In genomic region chr17:27986805-27987684, GRCh38 we compare ENCODE assay signal across 30 cellular contexts. TPM values are rescaled to one million over a fixed set of nuclear protein-coding genes. Genes with fewer than 3 reads are reported as not detected.
DNase-seq lines count a peak whose midpoint lies in the region; ATAC-seq, FAIRE-seq and TF ChIP-seq lines count a peak whose summit lies in the region.
"Had no signal": no experiment of that assay in that cellular context is flagged by ENCODE, and none has a peak within 500 bp of the region (broad histone marks: within the 10 kb centered on the region; RNA-seq: fewer than 3 reads in every experiment).

No MANE protein-coding gene starts in this region.

- BruUV-seq in endothelial cell of umbilical vein (replicated peaks; lab: Mats Ljungman, UMichigan), result no TSS peak

- H3K36me3 ChIP-seq in heart left ventricle (no peaks in the 10 kb centered on the region), endothelial cell of umbilical vein (ENCODE audit: control insufficient read depth in 2 of 2, extremely low read depth in 1 of 2, insufficient read depth in 2 of 2, low read length in 2 of 2) (no peaks in the 10 kb centered on the region), spleen (no peaks in the 10 kb centered on the region), stomach (no peaks in the 10 kb centered on the region)
- H3K36me3 ChIP-seq: adrenal gland, brain microvascular endothelial cell, suprapubic skin, upper lobe of left lung had no signal

- H3K79me2 ChIP-seq in endothelial cell of umbilical vein (ENCODE audit: control insufficient read depth, insufficient read depth, low read length), result no peaks in the 10 kb centered on the region

- dilution Hi-C loops in endothelial cell of umbilical vein (cut with MboI; ENCODE audit: extremely low pct_ligation_motif_present, low sequenced_read_pairs), result no loop called here

- no peaks in the 10 kb centered on the region for H4K20me1 ChIP-seq in endothelial cell of umbilical vein (replicated peaks; ENCODE audit: control insufficient read depth, extremely low read depth, insufficient read depth, low read length)

- H3K4me1 ChIP-seq in heart left ventricle (peaks cover 0 to 22% (median 11%) of the 10 kb centered on the region in 12 donors), endothelial cell of umbilical vein (ENCODE audit: control insufficient read depth, extremely low read depth, insufficient read depth, low read length) (peaks cover 52% of the 10 kb centered on the region), spleen (peaks cover 6 to 35% (median 12%) of the 10 kb centered on the region in 6 donors), stomach (peaks cover 0 to 10% (median 0%) of the 10 kb centered on the region in 4 donors)

- peak overlapping the region in 4 of 12 donors; percentile 7 to 79 (median 74) for H3K27ac ChIP-seq in heart left ventricle
- peak overlapping the region; percentile 49 for H3K27ac ChIP-seq in endothelial cell of umbilical vein (ENCODE audit: insufficient read depth, low read depth, low read length)
- H3K27ac ChIP-seq in spleen, result peak overlapping the region; percentile 8 to 86 (median 74)
- no peak overlapping the region for H3K27ac ChIP-seq in stomach
- H3K27ac ChIP-seq: 22Rv1, brain microvascular endothelial cell, C4-2B, SK-N-MC, suprapubic skin, upper lobe of left lung had no signal

- POLR2A ChIA-PET in endothelial cell of umbilical vein (lab: Charles Lee), result interaction anchor here (0.5 to 1.9 kb wide), 2 partner anchors 54 to 342 kb away, joined by 3 to 8 read pairs; no protein-coding TSS in a partner anchor

- ATAC-seq in heart left ventricle, result peak in 3 of 4 donors; percentile 54 to 70 (median 66)
- ATAC-seq in left ventricle myocardium superior, result no peak
- ATAC-seq: activated CD8-positive, alpha-beta T cell treated with anti-CD3 and anti-CD28 coated beads for 36 hours; activated T-helper 17 cell treated with anti-CD3 and anti-CD28 coated beads, Interleukin-2, amount 50 U/mL, for 72 hours; mucosa of descending colon had no signal

- intact Hi-C loops in heart left ventricle (cut with DNase I), result loop anchor here in 4 of 10 donors (5.0 to 10.0 kb wide), 4 partner anchors 48 to 58 kb away; partner anchors contain the start of gene NLK (in 2 of the 4)
- intact Hi-C loops in left ventricle myocardium superior (cut with micrococcal nuclease), result no loop called here
- intact Hi-C loops in endothelial cell of umbilical vein (cut with micrococcal nuclease), result loop anchor here (5.0 kb wide), 1 partner anchor 265 kb away; no protein-coding TSS in a partner anchor
- intact Hi-C loops in spleen (cut with DNase I; ENCODE audit: low total_unique reads), result no loop called here
- intact Hi-C loops in stomach (cut with DNase I; ENCODE audit: low total_unique reads), result no loop called here
- intact Hi-C loops in posterior cingulate gyrus (cut with DNase I), result no loop called here

- peak in 1 of 5 donors; percentile 44 for DNase-seq in heart left ventricle
- DNase-seq in left ventricle myocardium superior, result no peak
- DNase-seq in UCSD-AML1 (lab: John Stamatoyannopoulos, UW; ENCODE audit: unreplicated experiment), result peak; percentile 54
- peak; percentile 84 for DNase-seq in endothelial cell of umbilical vein (ENCODE audit: low read depth, low spot score)
- DNase-seq in spleen, result no peak
- DNase-seq in stomach, result no peak
- no peak for DNase-seq in NOMO-1 treated with dmso at 0.1 percent for 144 hours (lab: John Stamatoyannopoulos, UW; ENCODE audit: unreplicated experiment)
- DNase-seq in posterior cingulate gyrus, result no peak
- DNase-seq: activated CD8-positive, alpha-beta T cell treated with anti-CD3 and anti-CD28 coated beads for 36 hours; activated naive CD4-positive, alpha-beta T cell treated with anti-CD3 and anti-CD28 coated beads, Interleukin-2, amount 10 ng/mL, durations not matched to agents 7 days and 5 days; brain microvascular endothelial cell; Calu3; DMS79 treated with DMSO at 0.1 percent for 48 hours; foreskin fibroblast; GF-D8; head of caudate nucleus; kidney glomerular epithelial cell; mucosa of descending colon; NCI-H1092 treated with DMSO at 0.1 percent for 48 hours; NCI-H187; NCI-H2171; upper lobe of left lung had no signal

- peak; percentile 71 for FAIRE-seq in endothelial cell of umbilical vein (lab: Jason Lieb, UNC)
- FAIRE-seq: TTC549 had no signal

- CTCF ChIA-PET in endothelial cell of umbilical vein (lab: Charles Lee), result interaction anchor here (1.2 kb wide), 1 partner anchor 264 kb away, joined by 5 read pairs; no protein-coding TSS in a partner anchor

- TF ChIP-seq CTCF in heart left ventricle (IDR thresholded peaks at IDR 0.05) (no peak), endothelial cell of umbilical vein (IDR thresholded peaks at IDR 0.05; ENCODE audit: extremely low read depth in 1 of 2, insufficient read depth in 1 of 2, low read depth in 1 of 2, low read length in 2 of 2) (no peak), spleen (IDR thresholded peaks at IDR 0.05 in 8 of 11, conservative IDR thresholded peaks at IDR 0.05 in 3 of 11) (no peak), stomach (IDR thresholded peaks at IDR 0.05) (no peak)

- no peaks in the 10 kb centered on the region for H3K9me3 ChIP-seq in heart left ventricle
- no peaks in the 10 kb centered on the region for H3K9me3 ChIP-seq in endothelial cell of umbilical vein (replicated peaks; ENCODE audit: control insufficient read depth, insufficient read depth, low read length)
- H3K9me3 ChIP-seq in spleen, result no peaks in the 10 kb centered on the region
- H3K9me3 ChIP-seq in stomach, result no peaks in the 10 kb centered on the region
- H3K9me3 ChIP-seq: adrenal gland, mucosa of descending colon, suprapubic skin, upper lobe of left lung had no signal

- peak overlapping the region; percentile 4 for H3K9ac ChIP-seq in endothelial cell of umbilical vein (replicated peaks; ENCODE audit: extremely low read depth, insufficient read depth, low read length)

- H3K9me1 ChIP-seq in endothelial cell of umbilical vein (replicated peaks; ENCODE audit: control insufficient read depth, extremely low read depth, insufficient read depth, low read length), result no peaks in the 10 kb centered on the region

- TF ChIP-seq POLR2A in heart left ventricle (IDR thresholded peaks at IDR 0.05) (no peak), endothelial cell of umbilical vein (IDR thresholded peaks at IDR 0.05; ENCODE audit: low read depth, low read length) (no peak), spleen (IDR thresholded peaks at IDR 0.05) (no peak), stomach (IDR thresholded peaks at IDR 0.05) (no peak)

- peak overlapping the region; percentile 25 for H2AFZ ChIP-seq in endothelial cell of umbilical vein (ENCODE audit: low read depth, low read length)

- no peak for TF ChIP-seq EP300 in stomach (IDR thresholded peaks at IDR 0.05)

- 85 to 90% (median 88%) methylated on average over 9 of the region's 9 CpGs for WGBS in heart left ventricle, 4 donors
- 75 to 83% (median 78%) methylated on average over 9 of the region's 9 CpGs for WGBS in spleen, 5 donors
- WGBS in stomach, 5 donors, result 84 to 88% (median 85%) methylated on average over 9 of the region's 9 CpGs

- H3K4me2 ChIP-seq in endothelial cell of umbilical vein (ENCODE audit: insufficient read depth, low read length), result no peak overlapping the region

- H3K4me3 ChIP-seq in heart left ventricle (no peak overlapping the region), endothelial cell of umbilical vein (replicated peaks in 1 of 3; ENCODE audit: insufficient read depth in 1 of 3, low read depth in 1 of 3, low read length in 3 of 3) (no peak overlapping the region), spleen (no peak overlapping the region), stomach (no peak overlapping the region)
- H3K4me3 ChIP-seq: adrenal gland, lung, mucosa of descending colon, SK-N-MC, suprapubic skin, upper lobe of left lung had no signal

- H3K27me3 ChIP-seq in heart left ventricle (peaks cover 0 to 8% (median 0%) of the 10 kb centered on the region in 9 donors), endothelial cell of umbilical vein (ENCODE audit: control insufficient read depth in 2 of 2, insufficient read depth in 2 of 2, low read length in 2 of 2) (no peaks in the 10 kb centered on the region), spleen (replicated peaks in 1 of 7) (peaks cover 0 to 8% (median 0%) of the 10 kb centered on the region in 7 donors), stomach (peaks cover 0 to 8% (median 0%) of the 10 kb centered on the region in 3 donors)
- H3K27me3 ChIP-seq: adrenal gland, brain microvascular endothelial cell, upper lobe of left lung had no signal

TF ChIP-seq in endothelial cell of umbilical vein, 7 proteins besides CTCF, POLR2A, EP300 and RAD21:
- TF ChIP-seq MAX (IDR thresholded peaks at IDR 0.05; ENCODE audit: insufficient read depth, insufficient read length), result no peak
- TF ChIP-seq JUN (IDR thresholded peaks at IDR 0.05; ENCODE audit: borderline replicate concordance, insufficient read depth, insufficient read length, low read depth), result no peak
- no peak for TF ChIP-seq GATA2 (IDR thresholded peaks at IDR 0.05; ENCODE audit: insufficient read depth, insufficient read length, low read depth, low read length)

RNA-seq across cellular contexts. Expression of gene NLK, which starts 55.4 kb away (rescaled TPM):
- total RNA-seq in heart left ventricle (10 to 100 TPM; 14.5 to 29.1 (median 21.5) TPM), left ventricle myocardium superior (22.8 TPM), endothelial cell of umbilical vein (32.6 and 34.2 TPM in 2 replicates), spleen (10 to 100 TPM; 22.5 to 49.4 (median 37.0) TPM), stomach (100 to 1,000 TPM in 1 of 5 donors, 10 to 100 TPM in 3, 1 to 10 TPM in 1; 5.5 to 169 (median 28.4) TPM)
- polyA plus RNA-seq in heart left ventricle (1 to 10 TPM; 8.1 to 9.5 TPM), endothelial cell of umbilical vein (21.8 and 23.8 TPM in 2 replicates), spleen (10 to 100 TPM; 12.6 to 15.3 (median 13.9) TPM), stomach (1 to 10 TPM; 4.3 to 5.5 (median 5.4) TPM)
- 15.3 and 20.3 TPM in 2 replicates for polyA plus RNA-seq in endothelial cell of umbilical vein (2011; cell fraction: cytosol; rRNA removed)
- 33.3 and 45.7 TPM in 2 replicates for polyA plus RNA-seq in endothelial cell of umbilical vein (2011; cell fraction: nucleus; rRNA removed)
- polyA plus RNA-seq in endothelial cell of umbilical vein (2012), result 15.0 and 15.5 TPM in 2 replicates
- 93.4 and 121 TPM in 2 replicates for polyA minus RNA-seq in endothelial cell of umbilical vein
- polyA minus RNA-seq in endothelial cell of umbilical vein (2011; cell fraction: cytosol; rRNA and poly(A)+ RNA removed), result 13.2 TPM
- polyA minus RNA-seq in endothelial cell of umbilical vein (2011; cell fraction: nucleus; rRNA and poly(A)+ RNA removed), result 174 and 190 TPM in 2 replicates

Comparison
In these comparisons a context has a peak if more than half of its experiments do, and no peak if none do; other contexts are left out.
1. DNase-seq: peak in UCSD-AML1 (single experiment) and endothelial cell of umbilical vein (single experiment); none in left ventricle myocardium superior (single experiment), spleen (single experiment), stomach (single experiment), NOMO-1 treated with dmso at 0.1 percent for 144 hours (single experiment) and posterior cingulate gyrus (0 of 10).
2. H3K27ac ChIP-seq: peak in endothelial cell of umbilical vein (single experiment) and spleen (8 of 8); none in stomach (0 of 5).